20 cellular contexts compared by ENCODE assay signal in genomic region chr1:3763351-3764125, GRCh38. TPM values are rescaled to one million over a fixed set of nuclear protein-coding genes. Genes with fewer than 3 reads are reported as not detected.
A peak's percentile ranks its signal among the peaks of the same experiment; 100 is the strongest.
DNase-seq lines count a peak whose midpoint lies in the region; ATAC-seq and TF ChIP-seq lines count a peak whose summit lies in the region.
"Had no signal": no experiment of that assay in that cellular context is flagged by ENCODE, and none has a peak within 500 bp of the region (broad histone marks: within the 10 kb centered on the region; RNA-seq: fewer than 3 reads in every experiment).

No MANE protein-coding gene starts in this region.

- no peaks in the 10 kb centered on the region for H3K79me1 ChIP-seq in mesendoderm (ENCODE audit: low read length)

- no peak overlapping the region for H3K4me2 ChIP-seq in mesendoderm (ENCODE audit: low read length)
- H3K4me2 ChIP-seq: GM23338 had no signal

- no peak overlapping the region for H3K56ac ChIP-seq in mesendoderm (ENCODE audit: low read length)

- H3K9ac ChIP-seq in mesendoderm (ENCODE audit: low read length): no peak overlapping the region

- no peaks in the 10 kb centered on the region for H3K4me1 ChIP-seq in HEK293 (ENCODE audit: control insufficient read depth, insufficient read depth, low read length)
- H3K4me1 ChIP-seq in mesendoderm (ENCODE audit: control insufficient read depth, low read depth, low read length): no peaks in the 10 kb centered on the region
- H3K4me1 ChIP-seq: SJCRH30 had no signal

- no peak for TF ChIP-seq CTCF in HEK293 (tag by site-specific recombination; IDR thresholded peaks at IDR 0.05)

- no peaks in the 10 kb centered on the region for H3K9me3 ChIP-seq in HEK293 (ENCODE audit: control insufficient read depth, insufficient read depth, low read depth, low read length)
- H3K9me3 ChIP-seq: SJCRH30 had no signal

- H3K4ac ChIP-seq in mesendoderm (ENCODE audit: low read depth, low read length): no peak overlapping the region

- H3K79me2 ChIP-seq in mesendoderm (ENCODE audit: control insufficient read depth, insufficient read depth, low read length): no peaks in the 10 kb centered on the region

- H4K8ac ChIP-seq in mesendoderm (ENCODE audit: low read depth, low read length): no peak overlapping the region

- H4K5ac ChIP-seq in mesendoderm (ENCODE audit: low read length): no peak overlapping the region

- no peaks in the 10 kb centered on the region for H3K36me3 ChIP-seq in HEK293 (ENCODE audit: control insufficient read depth in 2 of 2, insufficient read depth in 1 of 2, low read length in 2 of 2)
- H3K36me3 ChIP-seq in mesendoderm (ENCODE audit: control insufficient read depth, insufficient read depth, low read length): no peaks in the 10 kb centered on the region
- H3K36me3 ChIP-seq: SJCRH30 had no signal

- DNase-seq in NCI-H2227 treated with DMSO at 0.1 percent for 48 hours (lab: John Stamatoyannopoulos, UW): peak; percentile 40
- DNase-seq in left kidney (ENCODE audit: low read depth, low spot score): peak; percentile 36
- DNase-seq in retina: peak; percentile 28
- no peak for DNase-seq in NCI-H345 treated with DMSO at 0.1 percent for 48 hours (lab: John Stamatoyannopoulos, UW; ENCODE audit: unreplicated experiment)
- no peak for DNase-seq in mesendoderm
- DNase-seq: CD4-positive, CD25-positive, alpha-beta regulatory T cell; DMS79 treated with DMSO at 0.1 percent for 48 hours; HCEC 1CT; IMR-90; NCI-H1105; NCI-H146; NCI-H2029 treated with DMSO at 0.1 percent for 48 hours; NCI-H510A; NK-92 treated with Interleukin-12 subunit alpha and Interleukin-12 subunit beta, amount 100 ng/mL, for 24 hours; SJCRH30 had no signal

- no peak overlapping the region for H3K27ac ChIP-seq in HEK293 (ENCODE audit: extremely low read depth, low read depth, low read length)
- no peak overlapping the region for H3K27ac ChIP-seq in mesendoderm (ENCODE audit: low read depth, low read length)
- H3K27ac ChIP-seq: SJCRH30 had no signal

- H3K4me3 ChIP-seq in HEK293 (ENCODE audit: low read depth, low read length) (no peak overlapping the region), mesendoderm (ENCODE audit: low read length) (no peak overlapping the region)
- H3K4me3 ChIP-seq: GM12878, GM23338, SJCRH30 had no signal

- no CpG with 5 or more reads among the region's 31 CpGs for WGBS in mesendoderm (ENCODE audit: extremely low coverage, insufficient coverage, low lambda C conversion rate)

- POLR2A ChIA-PET in HEK293 (lab: Yijun Ruan, JAX): no interaction called here

- H3K27me3 ChIP-seq in mesendoderm (ENCODE audit: insufficient read depth, low read length, poor library complexity): no peaks in the 10 kb centered on the region

- H2AK5ac ChIP-seq in mesendoderm (ENCODE audit: low read length): no peak overlapping the region

- CTCF ChIA-PET in HEK293 (lab: Yijun Ruan, JAX): no interaction called here

- no peak overlapping the region for H3K23ac ChIP-seq in mesendoderm (ENCODE audit: low read length)

- H2BK15ac ChIP-seq in mesendoderm (replicated peaks; ENCODE audit: low read depth): no peak overlapping the region

- H3K18ac ChIP-seq in mesendoderm (ENCODE audit: low read length): no peak overlapping the region

- H2BK120ac ChIP-seq in mesendoderm (ENCODE audit: low read depth, low read length): no peak overlapping the region

- ATAC-seq in GM21576 (IDR thresholded peaks at IDR 0.05; ENCODE audit: unreplicated experiment): no peak
- ATAC-seq: GM12878, GM23338 had no signal

- no peak overlapping the region for H2BK5ac ChIP-seq in mesendoderm (ENCODE audit: low read length)

TF ChIP-seq in HEK293, 187 proteins besides CTCF, POLR2A, EP300 and RAD21:
- TF ChIP-seq ZNF354C (tag by site-specific recombination; IDR thresholded peaks at IDR 0.05; ENCODE audit: borderline replicate concordance, low read depth) (no peak), SCRT2 (tag by site-specific recombination; IDR thresholded peaks at IDR 0.05) (0 out of 2 replicates have a peak, but pooled peaks have one; percentile 11)

RNA-seq across cellular contexts. Expression of gene SMIM1, which starts 9.0 kb away (rescaled TPM):
- 2.0 TPM for polyA plus RNA-seq in mesendoderm (2013, experiment 1 of 2)
- 2.0 TPM for polyA plus RNA-seq in mesendoderm (2013, experiment 2 of 2)

RNA-seq across cellular contexts. Expression of gene CCDC27, which starts 11.3 kb away (rescaled TPM):
- not detected for polyA plus RNA-seq in mesendoderm (2013, experiment 1 of 2)
- polyA plus RNA-seq in mesendoderm (2013, experiment 2 of 2): not detected
- polyA plus RNA-seq: BJ; CD4-positive, CD25-positive, alpha-beta regulatory T cell; IMR-90 had no signal

RNA-seq across cellular contexts. Expression of gene LRRC47, which starts 32.8 kb away (rescaled TPM):
- 29.4 TPM for polyA plus RNA-seq in mesendoderm (2013, experiment 1 of 2)
- polyA plus RNA-seq in mesendoderm (2013, experiment 2 of 2): 27.1 TPM

Comparison
In these comparisons a context has a peak if more than half of its experiments do, and no peak if none do; other contexts are left out.
1. DNase-seq: peak in NCI-H2227 treated with DMSO at 0.1 percent for 48 hours (single experiment), left kidney (single experiment) and retina (single experiment); none in NCI-H345 treated with DMSO at 0.1 percent for 48 hours (single experiment) and mesendoderm (single experiment).